9 cellular contexts compared by ENCODE assay signal in genomic region chr17:58335061-58335731, GRCh38. TPM values are rescaled to one million over a fixed set of nuclear protein-coding genes. Genes with fewer than 3 reads are reported as not detected.
DNase-seq lines count a peak whose midpoint lies in the region; ATAC-seq, FAIRE-seq and TF ChIP-seq lines count a peak whose summit lies in the region.
"Had no signal": no experiment of that assay in that cellular context is flagged by ENCODE, and none has a peak within 500 bp of the region (broad histone marks: within the 10 kb centered on the region; RNA-seq: fewer than 3 reads in every experiment).

No MANE protein-coding gene starts in this region.

- no peaks in the 10 kb centered on the region for H3K9me3 Mint-ChIP-seq in T-helper 2 cell treated with Interferon-gamma antibody and Interleukin-4, amounts not matched to agents 5 μg/mL and 100 μg/mL, for 36 hours
- H3K9me3 Mint-ChIP-seq in effector memory CD8-positive, alpha-beta T cell = no peaks in the 10 kb centered on the region

- TF ChIP-seq POLR2A in GM15510 (IDR thresholded peaks at IDR 0.05; ENCODE audit: borderline replicate concordance, extremely low read depth, insufficient read length) = peak; percentile 10

- no peak for FAIRE-seq in small intestine (lab: Jason Lieb, UNC)

- H3K27ac Mint-ChIP-seq in T-helper 2 cell treated with Interferon-gamma antibody and Interleukin-4, amounts not matched to agents 5 μg/mL and 100 μg/mL, for 36 hours = peak overlapping the region; percentile 99
- H3K27ac Mint-ChIP-seq in effector memory CD8-positive, alpha-beta T cell = peak overlapping the region; percentile 95 to 98

- no peak for ATAC-seq in effector memory CD8-positive, alpha-beta T cell (replicated peaks)
- no peak for ATAC-seq in HG02885 (IDR thresholded peaks at IDR 0.05; ENCODE audit: poor library complexity, unreplicated experiment)
- ATAC-seq in HG03280 (IDR thresholded peaks at IDR 0.05; ENCODE audit: unreplicated experiment) = no peak
- ATAC-seq in HG03097 (IDR thresholded peaks at IDR 0.05; ENCODE audit: low FRiP score, unreplicated experiment) = no peak

- peaks cover 9% of the 10 kb centered on the region for H3K27me3 Mint-ChIP-seq in T-helper 2 cell treated with Interferon-gamma antibody and Interleukin-4, amounts not matched to agents 5 μg/mL and 100 μg/mL, for 36 hours (ENCODE audit: low read depth)
- no peaks in the 10 kb centered on the region for H3K27me3 Mint-ChIP-seq in effector memory CD8-positive, alpha-beta T cell

- peak; percentile 51 for DNase-seq in T-helper 2 cell treated with Interferon-gamma antibody and Interleukin-4, amounts not matched to agents 5 μg/mL and 100 μg/mL, for 36 hours (ENCODE audit: low spot score)
- no peak for DNase-seq in effector memory CD8-positive, alpha-beta T cell
- DNase-seq in small intestine (no peak), ureter (ENCODE audit: low spot score) (no peak)

- no peaks in the 10 kb centered on the region for H3K36me3 ChIP-seq in small intestine (ENCODE audit: control insufficient read depth in 2 of 2, insufficient read depth in 2 of 2, low read length in 2 of 2)

- peaks cover 56% of the 10 kb centered on the region for H3K36me3 Mint-ChIP-seq in T-helper 2 cell treated with Interferon-gamma antibody and Interleukin-4, amounts not matched to agents 5 μg/mL and 100 μg/mL, for 36 hours (ENCODE audit: low read depth)
- peaks cover 72% of the 10 kb centered on the region for H3K36me3 Mint-ChIP-seq in effector memory CD8-positive, alpha-beta T cell (ENCODE audit: insufficient read depth)

- no peaks in the 10 kb centered on the region for H3K9me3 ChIP-seq in small intestine (ENCODE audit: control insufficient read depth, low read depth)

- peak overlapping the region; percentile 63 to 98 for H3K27ac ChIP-seq in small intestine (ENCODE audit: low read depth in 1 of 2, low read length in 1 of 2)
- H3K27ac ChIP-seq: SK-N-MC had no signal

- H3K4me3 ChIP-seq in small intestine (ENCODE audit: low read depth in 1 of 2, low read length in 2 of 2) = peak overlapping the region in 1 of 2 donors; percentile 6
- H3K4me3 ChIP-seq: SK-N-MC had no signal

- WGBS in small intestine, 3 donors = 31 to 53% (median 35%) methylated on average over 10 of the region's 10 CpGs

- H3K4me1 ChIP-seq in small intestine (ENCODE audit: control insufficient read depth in 2 of 2, insufficient read depth in 1 of 2, low read depth in 1 of 2, low read length in 1 of 2) = peaks cover 0 to 4% of the 10 kb centered on the region in 2 donors

- peak overlapping the region; percentile 99 for H3K4me3 Mint-ChIP-seq in T-helper 2 cell treated with Interferon-gamma antibody and Interleukin-4, amounts not matched to agents 5 μg/mL and 100 μg/mL, for 36 hours
- peak overlapping the region; percentile 90 to 100 for H3K4me3 Mint-ChIP-seq in effector memory CD8-positive, alpha-beta T cell

- H3K27me3 ChIP-seq in small intestine (ENCODE audit: control insufficient read depth in 2 of 2, insufficient read depth in 2 of 2, low read length in 2 of 2) = no peaks in the 10 kb centered on the region

- H3K4me1 Mint-ChIP-seq in T-helper 2 cell treated with Interferon-gamma antibody and Interleukin-4, amounts not matched to agents 5 μg/mL and 100 μg/mL, for 36 hours (ENCODE audit: low read depth) = peaks cover 27% of the 10 kb centered on the region
- H3K4me1 Mint-ChIP-seq in effector memory CD8-positive, alpha-beta T cell (ENCODE audit: low read depth in 2 of 2) = peaks cover 77 to 84% of the 10 kb centered on the region in 2 donors

RNA-seq across cellular contexts. Expression of gene TSPOAP1, which starts 6.6 kb away (rescaled TPM):
- 1 to 10 TPM in 2 of 3 donors, under 1 TPM in 1; 0.89 to 3.1 (median 2.2) TPM for polyA plus RNA-seq in small intestine
- 21.0 TPM for total RNA-seq in ureter

RNA-seq across cellular contexts. Expression of gene SUPT4H1, which starts 16.8 kb away (rescaled TPM):
- polyA plus RNA-seq in small intestine = 10 to 100 TPM; 70.3 to 79.8 (median 79.6) TPM
- total RNA-seq in ureter = 55.2 TPM

RNA-seq across cellular contexts. Expression of gene MPO, which starts 54.5 kb away (rescaled TPM):
- polyA plus RNA-seq in small intestine = under 1 TPM in 1 of 3 donors, not detected in 2; 0.12 TPM
- 0.23 TPM for total RNA-seq in ureter
